ENCODE assay signal across 9 cellular contexts in genomic region chr19:41126765-41127203, GRCh38. TPM values are rescaled to one million over a fixed set of nuclear protein-coding genes. Genes with fewer than 3 reads are reported as not detected.
DNase-seq lines count a peak whose midpoint lies in the region; TF ChIP-seq lines count a peak whose summit lies in the region.
"Not testable (repeated sequence)": the region's sequence is repeated elsewhere in the genome, so short reads cannot be mapped to it uniquely, and the experiment has no call there.
"Had no signal": no experiment of that assay in that cellular context is flagged by ENCODE, and none has a peak within 500 bp of the region (broad histone marks: within the 10 kb centered on the region; RNA-seq: fewer than 3 reads in every experiment).

No MANE protein-coding gene starts in this region.

- H3K79me1 ChIP-seq in H9 (ENCODE audit: insufficient read depth, low read depth, low read length, poor library complexity, severe bottlenecking) = not testable (repeated sequence)

- peaks cover 22% of the 10 kb centered on the region for H3K27me3 Mint-ChIP-seq in H9 (ENCODE audit: low read depth)
- peaks cover 17% of the 10 kb centered on the region for H3K27me3 Mint-ChIP-seq in activated CD4-positive, alpha-beta T cell treated with anti-CD3 and anti-CD28 coated beads, Interleukin-2, amount 10 ng/mL, durations not matched to agents 7 days and 5 days

- H2BK120ac ChIP-seq in H9 (ENCODE audit: low read depth, low read length, poor library complexity, severe bottlenecking) = not testable (repeated sequence)

- CTCF ChIA-PET in BJ (lab: Yijun Ruan, JAX) = interaction anchor here (0.9 to 2.8 kb wide), 12 partner anchors 9 to 313 kb away, joined by 3 to 14 read pairs (median 4); partner anchors contain the start of gene CYP2F1
- CTCF ChIA-PET in activated CD4-positive, alpha-beta T cell treated with anti-CD3 and anti-CD28 coated beads, Interleukin-2, amount 10 ng/mL, durations not matched to agents 7 days and 5 days (lab: Charles Lee) = interaction anchor here (0.6 to 1.7 kb wide), 3 partner anchors 10 to 136 kb away, joined by 3 to 7 read pairs (median 6); no protein-coding TSS in a partner anchor

- H3F3A ChIP-seq in OCI-LY1 (ENCODE audit: insufficient read depth, low read length) = not testable (repeated sequence)

- H4K20me1 ChIP-seq in H9 (ENCODE audit: control insufficient read depth, insufficient read depth, insufficient read length); OCI-LY1 (ENCODE audit: insufficient read depth, low read length): not testable (repeated sequence)

- not testable (repeated sequence) for H2BK12ac ChIP-seq in H9 (ENCODE audit: insufficient read length, low read depth, low read length)

- H3K4me3 Mint-ChIP-seq in H9; activated CD4-positive, alpha-beta T cell treated with anti-CD3 and anti-CD28 coated beads, Interleukin-2, amount 10 ng/mL, durations not matched to agents 7 days and 5 days: not testable (repeated sequence)

- H3K36me3 Mint-ChIP-seq in H9 (ENCODE audit: insufficient read depth in 1 of 3, low read depth in 3 of 3); activated CD4-positive, alpha-beta T cell treated with anti-CD3 and anti-CD28 coated beads, Interleukin-2, amount 10 ng/mL, durations not matched to agents 7 days and 5 days (ENCODE audit: low read depth): not testable (repeated sequence)

- not testable (repeated sequence) for H3T11ph ChIP-seq in H9 (ENCODE audit: low read length)

- not testable (repeated sequence) for H3K4ac ChIP-seq in H9 (ENCODE audit: low read depth, low read length)

- not testable (repeated sequence) for H3K4me1 ChIP-seq in H9 (ENCODE audit: insufficient read depth, low read length); OCI-LY1 (ENCODE audit: insufficient read depth, low read length, severe bottlenecking)

- H3K79me2 ChIP-seq in H9 (ENCODE audit: insufficient read depth, low read length); OCI-LY1 (ENCODE audit: insufficient read depth, low read length): not testable (repeated sequence)

- not testable (repeated sequence) for H4K91ac ChIP-seq in H9 (ENCODE audit: insufficient read length, low read depth, low read length)

- H3K9ac ChIP-seq in H9 (ENCODE audit: extremely low read depth, insufficient read length, low read length); OCI-LY1 (ENCODE audit: low read length): not testable (repeated sequence)

- in situ Hi-C loops in astrocyte of the spinal cord (cut with HindIII; ENCODE audit: low sequenced_read_pairs) = not testable (repeated sequence)

- H3K27me3 ChIP-seq in BJ (ENCODE audit: control insufficient read depth, insufficient read depth, low read length); H9 (ENCODE audit: insufficient read depth, low read length); OCI-LY1 (ENCODE audit: insufficient read depth, low read length): not testable (repeated sequence)

- H3K56ac ChIP-seq in H9 (ENCODE audit: insufficient read length, low read depth, low read length) = not testable (repeated sequence)

- not testable (repeated sequence) for H2BK20ac ChIP-seq in H9 (ENCODE audit: low read depth, low read length, poor library complexity, severe bottlenecking)

- not testable (repeated sequence) for H3K4me2 ChIP-seq in H9 (ENCODE audit: insufficient read depth, insufficient read length, low read length); OCI-LY1 (ENCODE audit: low read length)

- not testable (repeated sequence) for H3K36me3 ChIP-seq in BJ (ENCODE audit: control insufficient read depth, insufficient read depth, low read length); OCI-LY1 (ENCODE audit: insufficient read depth, low read length)

- H3K18ac ChIP-seq in H9 (ENCODE audit: insufficient read length, low read depth, low read length) = not testable (repeated sequence)

- no CpG with 5 or more reads among the region's 2 CpGs for WGBS in H9 (ENCODE audit: extremely low coverage, insufficient read length, low lambda C conversion rate)

- peak overlapping the region in 2 of 3 experiments; percentile 51 to 85; a peak in 1 of 7 replicates for H3K27ac Mint-ChIP-seq in H9
- not testable (repeated sequence) for H3K27ac Mint-ChIP-seq in activated CD4-positive, alpha-beta T cell treated with anti-CD3 and anti-CD28 coated beads, Interleukin-2, amount 10 ng/mL, durations not matched to agents 7 days and 5 days

- H3K4me3 ChIP-seq in BJ (ENCODE audit: low read depth, low read length); OCI-LY1 (ENCODE audit: low read depth, low read length, poor library complexity, severe bottlenecking); astrocyte of the spinal cord (ENCODE audit: low read depth, low read length): not testable (repeated sequence)

- H3K9me3 Mint-ChIP-seq in H9; activated CD4-positive, alpha-beta T cell treated with anti-CD3 and anti-CD28 coated beads, Interleukin-2, amount 10 ng/mL, durations not matched to agents 7 days and 5 days: not testable (repeated sequence)

- H3K27ac ChIP-seq in H9 (ENCODE audit: insufficient read length, low read depth, low read length); OCI-LY1 (ENCODE audit: low read depth, low read length, poor library complexity, severe bottlenecking): not testable (repeated sequence)

- H4K8ac ChIP-seq in H9 (replicated peaks; ENCODE audit: insufficient read length, low read depth, low read length) = not testable (repeated sequence)

- peaks cover 19 to 43% of the 10 kb centered on the region in 2 experiments for H3K4me1 Mint-ChIP-seq in H9
- H3K4me1 Mint-ChIP-seq in activated CD4-positive, alpha-beta T cell treated with anti-CD3 and anti-CD28 coated beads, Interleukin-2, amount 10 ng/mL, durations not matched to agents 7 days and 5 days = peaks cover 25% of the 10 kb centered on the region

- not testable (repeated sequence) for H2BK15ac ChIP-seq in H9 (ENCODE audit: low read depth, low read length)

- not testable (repeated sequence) for H3K9me2 ChIP-seq in OCI-LY1 (ENCODE audit: low read depth, low read length)

- not testable (repeated sequence) for H2BK5ac ChIP-seq in H9 (ENCODE audit: insufficient read length, low read length)

- H3K14ac ChIP-seq in H9 (ENCODE audit: insufficient read depth, low read length) = not testable (repeated sequence)

- H2AK5ac ChIP-seq in H9 (ENCODE audit: insufficient read length, low read length) = not testable (repeated sequence)

- not testable (repeated sequence) for DNase-seq in BJ (ENCODE audit: low read depth); astrocyte of the spinal cord (ENCODE audit: low read depth, low spot score)
- DNase-seq in H9 = peak; percentile 63
- DNase-seq in activated CD4-positive, alpha-beta T cell treated with anti-CD3 and anti-CD28 coated beads, Interleukin-2, amount 10 ng/mL, durations not matched to agents 7 days and 5 days = peak; percentile 59
- DNase-seq in fibroblast of peridontal ligament (ENCODE audit: extremely low read depth) = peak; percentile 21
- DNase-seq in medulla oblongata (ENCODE audit: extremely low spot score) = peak; percentile 7
- DNase-seq in stimulated activated CD4-positive, alpha-beta T cell treated with anti-CD3 and anti-CD28 coated beads, Interleukin-2, amount 100 ng/mL, for 24 hours = peak; percentile 57

- not testable (repeated sequence) for H3K23me2 ChIP-seq in H9 (ENCODE audit: insufficient read length, low read depth, low read length, poor library complexity, severe bottlenecking)

- POLR2A ChIA-PET in BJ (lab: Charles Lee); activated CD4-positive, alpha-beta T cell treated with anti-CD3 and anti-CD28 coated beads, Interleukin-2, amount 10 ng/mL, durations not matched to agents 7 days and 5 days (lab: Charles Lee): not testable (repeated sequence)

- H3K9me3 ChIP-seq in H9 (ENCODE audit: control insufficient read depth, low read depth, low read length); OCI-LY1 (ENCODE audit: low read length): not testable (repeated sequence)

- TF ChIP-seq CTCF in BJ (IDR thresholded peaks at IDR 0.05; ENCODE audit: insufficient read depth, low read depth, low read length) (peak; percentile 65), H9 (conservative IDR thresholded peaks at IDR 0.05) (peak; percentile 85), OCI-LY1 (IDR thresholded peaks at IDR 0.05; ENCODE audit: low read length) (peak; percentile 34), astrocyte of the spinal cord (IDR thresholded peaks at IDR 0.05; ENCODE audit: low read depth, low read length) (peak; percentile 59)

- H4K5ac ChIP-seq in H9 (ENCODE audit: insufficient read length, low read depth, low read length) = not testable (repeated sequence)

- H2AFZ ChIP-seq in H9 (ENCODE audit: low read length); OCI-LY1 (ENCODE audit: low read length): not testable (repeated sequence)

- not testable (repeated sequence) for H3K23ac ChIP-seq in H9 (ENCODE audit: insufficient read length, low read depth, low read length)

RNA-seq across cellular contexts. Expression of gene CYP2F1, which starts 12.6 kb away (rescaled TPM):
- polyA plus RNA-seq in BJ (2011; rRNA removed) = not detected in 2 replicates
- not detected in 2 replicates for polyA minus RNA-seq in BJ (2011; rRNA and poly(A)+ RNA removed)
- 0.63 TPM in 1 of 2 replicates, not detected in the other for total RNA-seq in H9 (2021)
- total RNA-seq in activated CD4-positive, alpha-beta T cell treated with anti-CD3 and anti-CD28 coated beads, Interleukin-2, amount 10 ng/mL, durations not matched to agents 7 days and 5 days = not detected
- total RNA-seq: T-helper 1 cell treated with Interleukin-12 subunit alpha and Interleukin-12 subunit beta and Interleukin-4 antibody, amounts not matched to agents 30 ng/mL and 1 ng/mL, for 36 hours had no signal

RNA-seq across cellular contexts. Expression of gene CYP2A13, which starts 38.5 kb away (rescaled TPM):
- not detected in 2 replicates for polyA plus RNA-seq in BJ (2011; rRNA removed)
- not detected in 2 replicates for polyA minus RNA-seq in BJ (2011; rRNA and poly(A)+ RNA removed)
- 0.63 and 0.72 TPM in 2 replicates for total RNA-seq in H9 (2021)
- total RNA-seq in activated CD4-positive, alpha-beta T cell treated with anti-CD3 and anti-CD28 coated beads, Interleukin-2, amount 10 ng/mL, durations not matched to agents 7 days and 5 days = not detected
- total RNA-seq: T-helper 1 cell treated with Interleukin-12 subunit alpha and Interleukin-12 subunit beta and Interleukin-4 antibody, amounts not matched to agents 30 ng/mL and 1 ng/mL, for 36 hours had no signal

Comparison
In these comparisons a context has a peak if more than half of its experiments do, and no peak if none do; other contexts are left out.
1. CTCF ChIP-seq: peak in every context shown above with its lines; median percentile 85 in H9; 65 in BJ; 59 in astrocyte of the spinal cord; 34 in OCI-LY1.